Comparison of ENCODE assay signal across 8 cellular contexts in the genomic region with DNA sequence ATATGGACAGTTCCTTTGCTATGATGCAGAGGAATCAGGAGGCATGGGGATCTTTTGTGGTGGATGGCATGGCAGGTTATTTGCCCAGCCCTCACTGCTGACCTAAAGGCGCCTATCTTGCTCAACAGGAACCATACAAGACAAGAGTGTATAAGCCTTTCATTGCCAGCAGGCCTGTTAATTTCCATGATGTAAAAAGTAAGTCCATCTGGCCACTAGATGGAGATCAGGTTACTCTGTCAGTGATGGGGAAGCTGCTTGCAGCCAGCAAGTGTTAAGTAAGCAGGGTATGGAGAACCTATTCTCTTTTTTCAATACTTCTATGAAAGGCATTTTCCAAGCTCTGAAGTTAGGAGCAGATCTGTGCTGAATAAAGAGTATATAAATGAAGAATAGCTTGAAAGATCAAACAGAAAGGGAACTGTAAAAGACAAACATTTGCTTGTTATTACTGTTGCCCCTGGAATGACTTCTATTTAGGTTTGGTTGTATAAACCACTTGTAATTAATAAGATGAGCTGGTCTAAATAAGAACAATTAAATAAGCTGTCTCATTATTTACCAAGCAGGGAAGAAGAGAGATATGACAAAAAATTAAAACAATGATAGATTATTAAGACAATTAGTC.
DNase-seq lines count a peak whose midpoint lies in the region; ATAC-seq and TF ChIP-seq lines count a peak whose summit lies in the region.

No MANE protein-coding gene starts in this region.

- H3K4me3 ChIP-seq in fibroblast of pulmonary artery (replicated peaks; ENCODE audit: low read depth, low read length), result no peak overlapping the region

- POLR2A ChIA-PET in WTC11 (lab: Charles Lee), result no interaction called here

- H3K4me1 Mint-ChIP-seq in WTC11, result peaks cover 3% of the 10 kb centered on the region; the same call in 1 of the 2 replicates
- no peaks in the 10 kb centered on the region for H3K4me1 Mint-ChIP-seq in natural killer cell treated with Interleukin-12 subunit alpha and Interleukin-12 subunit beta and Interleukin-15 and Interleukin-18, amount 100 ng/mL, for 72 hours (ENCODE audit: low read depth in 2 of 2)

- H3K4me3 Mint-ChIP-seq in WTC11, result no peak overlapping the region
- H3K4me3 Mint-ChIP-seq in natural killer cell treated with Interleukin-12 subunit alpha and Interleukin-12 subunit beta and Interleukin-15 and Interleukin-18, amount 100 ng/mL, for 72 hours, result no peak overlapping the region

- CTCF ChIA-PET in WTC11 (lab: Charles Lee), result interaction anchor here (0.7 to 2.4 kb wide), 30 partner anchors 9 to 603 kb away, joined by 3 to 13 read pairs (median 4); a partner anchor contains a TSS

- DNase-seq in D341Med (ENCODE audit: low spot score), result peak; percentile 75
- DNase-seq in NCI-H345 (lab: John Stamatoyannopoulos, UW), result peak; percentile 78
- DNase-seq in WTC11 (ENCODE audit: low spot score), result no peak
- peak; percentile 97 for DNase-seq in fibroblast of pulmonary artery (ENCODE audit: low read depth)
- DNase-seq in natural killer cell treated with Interleukin-12 subunit alpha and Interleukin-12 subunit beta and Interleukin-15 and Interleukin-18, amount 100 ng/mL, for 72 hours (ENCODE audit: low spot score), result no peak

- TF ChIP-seq CTCF in WTC11 (IDR thresholded peaks at IDR 0.05) (peak; percentile 32; the same call in 1 of the 2 replicates), fibroblast of pulmonary artery (IDR thresholded peaks at IDR 0.05; ENCODE audit: low read length, missing control alignments) (peak; percentile 82)

- H3K27me3 Mint-ChIP-seq in WTC11 (ENCODE audit: low read depth), result no peaks in the 10 kb centered on the region
- H3K27me3 Mint-ChIP-seq in natural killer cell treated with Interleukin-12 subunit alpha and Interleukin-12 subunit beta and Interleukin-15 and Interleukin-18, amount 100 ng/mL, for 72 hours, result no peaks in the 10 kb centered on the region

- H3K27ac Mint-ChIP-seq in WTC11, result no peak overlapping the region
- H3K27ac Mint-ChIP-seq in natural killer cell treated with Interleukin-12 subunit alpha and Interleukin-12 subunit beta and Interleukin-15 and Interleukin-18, amount 100 ng/mL, for 72 hours, result peak overlapping the region in 1 of 2 donors; percentile 10

- no peaks in the 10 kb centered on the region for H3K36me3 Mint-ChIP-seq in WTC11
- no peaks in the 10 kb centered on the region for H3K36me3 Mint-ChIP-seq in natural killer cell treated with Interleukin-12 subunit alpha and Interleukin-12 subunit beta and Interleukin-15 and Interleukin-18, amount 100 ng/mL, for 72 hours

- no peaks in the 10 kb centered on the region for H3K9me3 Mint-ChIP-seq in WTC11
- H3K9me3 Mint-ChIP-seq in natural killer cell treated with Interleukin-12 subunit alpha and Interleukin-12 subunit beta and Interleukin-15 and Interleukin-18, amount 100 ng/mL, for 72 hours, result no peaks in the 10 kb centered on the region

- ATAC-seq in GM19043 (IDR thresholded peaks at IDR 0.05; ENCODE audit: low read depth, unreplicated experiment), result peak; percentile 79
- peak; percentile 90 for ATAC-seq in HG03378 (IDR thresholded peaks at IDR 0.05; ENCODE audit: unreplicated experiment)
- peak; percentile 99 for ATAC-seq in WTC11
- peak; percentile 61 to 67 for ATAC-seq in natural killer cell treated with Interleukin-12 subunit alpha and Interleukin-12 subunit beta and Interleukin-15 and Interleukin-18, amount 100 ng/mL, for 72 hours
- no peak for ATAC-seq in HG02970 (IDR thresholded peaks at IDR 0.05; ENCODE audit: low FRiP score, unreplicated experiment)

TF ChIP-seq in WTC11, 78 proteins besides CTCF, POLR2A, EP300 and RAD21:
- TF ChIP-seq GTF2I (CRISPR knock-in tag; conservative IDR thresholded peaks at IDR 0.05), result no peak
- TF ChIP-seq, protein P1, sequence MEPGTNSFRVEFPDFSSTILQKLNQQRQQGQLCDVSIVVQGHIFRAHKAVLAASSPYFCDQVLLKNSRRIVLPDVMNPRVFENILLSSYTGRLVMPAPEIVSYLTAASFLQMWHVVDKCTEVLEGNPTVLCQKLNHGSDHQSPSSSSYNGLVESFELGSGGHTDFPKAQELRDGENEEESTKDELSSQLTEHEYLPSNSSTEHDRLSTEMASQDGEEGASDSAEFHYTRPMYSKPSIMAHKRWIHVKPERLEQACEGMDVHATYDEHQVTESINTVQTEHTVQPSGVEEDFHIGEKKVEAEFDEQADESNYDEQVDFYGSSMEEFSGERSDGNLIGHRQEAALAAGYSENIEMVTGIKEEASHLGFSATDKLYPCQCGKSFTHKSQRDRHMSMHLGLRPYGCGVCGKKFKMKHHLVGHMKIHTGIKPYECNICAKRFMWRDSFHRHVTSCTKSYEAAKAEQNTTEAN (CRISPR knock-in tag; IDR thresholded peaks at IDR 0.05), result no peak
- TF ChIP-seq, protein P2, sequence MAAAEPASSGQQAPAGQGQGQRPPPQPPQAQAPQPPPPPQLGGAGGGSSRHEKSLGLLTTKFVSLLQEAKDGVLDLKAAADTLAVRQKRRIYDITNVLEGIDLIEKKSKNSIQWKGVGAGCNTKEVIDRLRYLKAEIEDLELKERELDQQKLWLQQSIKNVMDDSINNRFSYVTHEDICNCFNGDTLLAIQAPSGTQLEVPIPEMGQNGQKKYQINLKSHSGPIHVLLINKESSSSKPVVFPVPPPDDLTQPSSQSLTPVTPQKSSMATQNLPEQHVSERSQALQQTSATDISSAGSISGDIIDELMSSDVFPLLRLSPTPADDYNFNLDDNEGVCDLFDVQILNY (CRISPR knock-in tag; IDR thresholded peaks at IDR 0.05), result no peak
- TF ChIP-seq, protein P3, sequence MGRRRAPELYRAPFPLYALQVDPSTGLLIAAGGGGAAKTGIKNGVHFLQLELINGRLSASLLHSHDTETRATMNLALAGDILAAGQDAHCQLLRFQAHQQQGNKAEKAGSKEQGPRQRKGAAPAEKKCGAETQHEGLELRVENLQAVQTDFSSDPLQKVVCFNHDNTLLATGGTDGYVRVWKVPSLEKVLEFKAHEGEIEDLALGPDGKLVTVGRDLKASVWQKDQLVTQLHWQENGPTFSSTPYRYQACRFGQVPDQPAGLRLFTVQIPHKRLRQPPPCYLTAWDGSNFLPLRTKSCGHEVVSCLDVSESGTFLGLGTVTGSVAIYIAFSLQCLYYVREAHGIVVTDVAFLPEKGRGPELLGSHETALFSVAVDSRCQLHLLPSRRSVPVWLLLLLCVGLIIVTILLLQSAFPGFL (CRISPR knock-in tag; IDR thresholded peaks at IDR 0.05; ENCODE audit: borderline replicate concordance), result no peak
- TF ChIP-seq GABPB1 (CRISPR knock-in tag; IDR thresholded peaks at IDR 0.05), result 0 out of 2 replicates have a peak, but pooled peaks have one; percentile 27
- TF ChIP-seq, protein P4, sequence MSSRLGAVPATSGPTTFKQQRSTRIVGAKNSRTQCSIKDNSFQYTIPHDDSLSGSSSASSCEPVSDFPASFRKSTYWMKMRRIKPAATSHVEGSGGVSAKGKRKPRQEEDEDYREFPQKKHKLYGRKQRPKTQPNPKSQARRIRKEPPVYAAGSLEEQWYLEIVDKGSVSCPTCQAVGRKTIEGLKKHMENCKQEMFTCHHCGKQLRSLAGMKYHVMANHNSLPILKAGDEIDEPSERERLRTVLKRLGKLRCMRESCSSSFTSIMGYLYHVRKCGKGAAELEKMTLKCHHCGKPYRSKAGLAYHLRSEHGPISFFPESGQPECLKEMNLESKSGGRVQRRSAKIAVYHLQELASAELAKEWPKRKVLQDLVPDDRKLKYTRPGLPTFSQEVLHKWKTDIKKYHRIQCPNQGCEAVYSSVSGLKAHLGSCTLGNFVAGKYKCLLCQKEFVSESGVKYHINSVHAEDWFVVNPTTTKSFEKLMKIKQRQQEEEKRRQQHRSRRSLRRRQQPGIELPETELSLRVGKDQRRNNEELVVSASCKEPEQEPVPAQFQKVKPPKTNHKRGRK (CRISPR knock-in tag; IDR thresholded peaks at IDR 0.05; ENCODE audit: borderline replicate concordance), result no peak
TF ChIP-seq in WTC11: peak in this region for 1.

Comparison
In these comparisons a context has a peak if more than half of its experiments do, and no peak if none do; other contexts are left out.
1. DNase-seq: peak in D341Med (single experiment), NCI-H345 (single experiment) and fibroblast of pulmonary artery (single experiment); none in WTC11 (single experiment) and natural killer cell treated with Interleukin-12 subunit alpha and Interleukin-12 subunit beta and Interleukin-15 and Interleukin-18, amount 100 ng/mL, for 72 hours (single experiment).